31 cellular contexts compared by ENCODE assay signal in the genomic region with DNA sequence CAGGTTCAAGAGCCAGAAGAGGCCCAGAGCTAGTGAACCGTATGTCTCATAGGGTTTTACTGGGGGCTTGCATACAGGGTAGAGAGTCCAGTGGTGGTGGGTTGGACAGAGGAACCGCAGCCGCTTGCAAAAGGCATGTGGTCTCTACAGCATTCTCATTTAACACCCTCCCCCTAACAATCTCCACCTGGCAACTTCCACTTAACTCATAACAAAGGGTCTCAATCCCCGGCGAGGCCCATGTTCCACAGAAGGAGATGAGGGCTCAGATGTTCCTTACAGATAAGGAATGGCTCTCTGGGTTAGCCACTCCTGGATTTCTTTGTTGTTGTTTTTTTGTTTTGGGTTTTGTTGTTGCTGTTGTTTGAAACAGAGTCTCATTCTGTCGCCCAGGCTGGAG.
"Had no signal": no experiment of that assay in that cellular context is flagged by ENCODE, and none has a peak within 500 bp of the region (broad histone marks: within the 10 kb centered on the region; RNA-seq: fewer than 3 reads in every experiment).

No MANE protein-coding gene starts in this region.

- H3K4me3 Mint-ChIP-seq: activated CD4-positive, alpha-beta memory T cell treated with anti-CD3 and anti-CD28 coated beads, Interleukin-2, amount 10 ng/mL, durations not matched to agents 7 days and 5 days; activated CD8-positive, alpha-beta memory T cell treated with anti-CD3 and anti-CD28 coated beads, Interleukin-2, amount 10 ng/mL, durations not matched to agents 7 days and 5 days; activated naive CD4-positive, alpha-beta T cell treated with anti-CD3 and anti-CD28 coated beads, Interleukin-2, amount 10 ng/mL, durations not matched to agents 7 days and 5 days; activated naive CD8-positive, alpha-beta T cell; activated naive CD8-positive, alpha-beta T cell treated with anti-CD3 and anti-CD28 coated beads, Interleukin-2, amount 50 U/mL, for 24 hours had no signal

- ATAC-seq: activated CD8-positive, alpha-beta memory T cell treated with anti-CD3 and anti-CD28 coated beads, Interleukin-2, amount 10 ng/mL, durations not matched to agents 7 days and 5 days; activated naive CD8-positive, alpha-beta T cell treated with anti-CD3 and anti-CD28 coated beads, Interleukin-2, amount 50 U/mL, for 24 hours had no signal

- H3K36me3 Mint-ChIP-seq: activated CD8-positive, alpha-beta memory T cell treated with anti-CD3 and anti-CD28 coated beads, Interleukin-2, amount 10 ng/mL, durations not matched to agents 7 days and 5 days; activated naive CD4-positive, alpha-beta T cell treated with anti-CD3 and anti-CD28 coated beads, Interleukin-2, amount 10 ng/mL, durations not matched to agents 7 days and 5 days had no signal

- H3K27me3 Mint-ChIP-seq: activated CD4-positive, alpha-beta memory T cell treated with anti-CD3 and anti-CD28 coated beads, Interleukin-2, amount 10 ng/mL, durations not matched to agents 7 days and 5 days; activated CD8-positive, alpha-beta memory T cell treated with anti-CD3 and anti-CD28 coated beads, Interleukin-2, amount 10 ng/mL, durations not matched to agents 7 days and 5 days; activated naive CD4-positive, alpha-beta T cell treated with anti-CD3 and anti-CD28 coated beads, Interleukin-2, amount 10 ng/mL, durations not matched to agents 7 days and 5 days; activated naive CD8-positive, alpha-beta T cell; activated naive CD8-positive, alpha-beta T cell treated with anti-CD3 and anti-CD28 coated beads, Interleukin-2, amount 50 U/mL, for 24 hours had no signal

- H3K36me3 ChIP-seq: brain microvascular endothelial cell had no signal

- H3K9me3 Mint-ChIP-seq: activated CD4-positive, alpha-beta memory T cell treated with anti-CD3 and anti-CD28 coated beads, Interleukin-2, amount 10 ng/mL, durations not matched to agents 7 days and 5 days; activated naive CD4-positive, alpha-beta T cell treated with anti-CD3 and anti-CD28 coated beads, Interleukin-2, amount 10 ng/mL, durations not matched to agents 7 days and 5 days; activated naive CD8-positive, alpha-beta T cell treated with anti-CD3 and anti-CD28 coated beads, Interleukin-2, amount 50 U/mL, for 24 hours had no signal

- DNase-seq: activated CD4-positive, alpha-beta memory T cell treated with anti-CD3 and anti-CD28 coated beads, Interleukin-2, amount 10 ng/mL, durations not matched to agents 7 days and 5 days; activated CD4-positive, alpha-beta T cell treated with anti-CD3 and anti-CD28 coated beads for 1 hour; activated CD4-positive, alpha-beta T cell treated with anti-CD3 and anti-CD28 coated beads for 48 hours; activated CD4-positive, CD25-positive, alpha-beta regulatory T cell; activated CD8-positive, alpha-beta memory T cell treated with anti-CD3 and anti-CD28 coated beads for 24 hours; activated CD8-positive, alpha-beta memory T cell treated with anti-CD3 and anti-CD28 coated beads, Interleukin-2, amount 10 ng/mL, durations not matched to agents 7 days and 5 days; activated CD8-positive, alpha-beta memory T cell treated with anti-CD3 and anti-CD28 coated beads, Interleukin-2, amount 50 U/mL, for 48 hours; activated effector memory CD4-positive, alpha-beta T cell treated with Interleukin-2 at 50 U/mL for 16 hours; activated naive CD4-positive, alpha-beta T cell treated with anti-CD3 and anti-CD28 coated beads, Interleukin-2, amount 10 ng/mL, durations not matched to agents 7 days and 5 days; activated naive CD8-positive, alpha-beta T cell treated with anti-CD3 and anti-CD28 coated beads, Interleukin-2, amount 50 U/mL, for 24 hours; activated T-cell treated with anti-CD3 and anti-CD28 coated beads, Interleukin-2, amount 50 U/mL, for 48 hours; anterior cingulate cortex; brain microvascular endothelial cell; central memory CD4-positive, alpha-beta T cell; Karpas-422; NCI-H1105 treated with DMSO at 0.1 percent for 48 hours; NCI-H1436; NCI-H1694; NCI-H2029; NCI-H510A; NCI-H526; NCI-H748 treated with DMSO at 0.1 percent for 48 hours; NK-92 treated with Interleukin-12 subunit alpha and Interleukin-12 subunit beta, amount 100 ng/mL, for 24 hours; OCI-M1; Right ventricle myocardium superior; SW 1271; T-helper 1 cell; T-helper 2 cell; T-helper 9 cell had no signal

- H3K27me3 ChIP-seq: brain microvascular endothelial cell had no signal

- H3K27ac Mint-ChIP-seq: activated CD4-positive, alpha-beta memory T cell treated with anti-CD3 and anti-CD28 coated beads, Interleukin-2, amount 10 ng/mL, durations not matched to agents 7 days and 5 days; activated CD8-positive, alpha-beta memory T cell treated with anti-CD3 and anti-CD28 coated beads, Interleukin-2, amount 10 ng/mL, durations not matched to agents 7 days and 5 days; activated naive CD4-positive, alpha-beta T cell treated with anti-CD3 and anti-CD28 coated beads, Interleukin-2, amount 10 ng/mL, durations not matched to agents 7 days and 5 days; activated naive CD8-positive, alpha-beta T cell; activated naive CD8-positive, alpha-beta T cell treated with anti-CD3 and anti-CD28 coated beads, Interleukin-2, amount 50 U/mL, for 24 hours had no signal

- H3K27ac ChIP-seq: brain microvascular endothelial cell, VCaP had no signal
